8 cellular contexts compared by ENCODE assay signal in genomic region chr6:42781811-42782688, GRCh38. TPM values are rescaled to one million over a fixed set of nuclear protein-coding genes. Genes with fewer than 3 reads are reported as not detected.
DNase-seq lines count a peak whose midpoint lies in the region; ATAC-seq and TF ChIP-seq lines count a peak whose summit lies in the region.

Gene BICRAL, plus strand, starts transcription at chr6:42782052. Its CDS starts 39,971 bp downstream, at chr6:42822023.

- in situ Hi-C loops in transverse colon (cut with MboI; ENCODE audit: low pct_ligation_motif_present in 1 of 4, low pct_unique_long_range_greater_than_20kb in 1 of 4, low sequenced_read_pairs in 3 of 4): no loop called here

- intact Hi-C loops in T-helper 1 cell treated with Interleukin-12 subunit alpha and Interleukin-12 subunit beta and Interleukin-4 antibody, amounts not matched to agents 30 ng/mL and 1 ng/mL, for 36 hours (cut with micrococcal nuclease): loop anchor here (1.0 to 10.0 kb wide), 8 partner anchors 11 to 793 kb away; partner anchors contain the start of genes PEX6, POLH, TBCC and XPO5
- intact Hi-C loops in heart left ventricle (cut with DNase I): loop anchor here (1.0 to 5.0 kb wide), 9 partner anchors 31 to 200 kb away; partner anchors contain the start of genes TBCC (in 8 of the 10), RPL7L1 (in 3 of the 10) and PPP2R5D (in 1 of the 10)
- intact Hi-C loops in transverse colon (cut with DNase I; ENCODE audit: low total_unique reads): loop anchor here (2.0 kb wide), 1 partner anchor 35 kb away; the partner anchor contains the start of gene TBCC

- H3K9me3 ChIP-seq in adipocyte (ENCODE audit: control insufficient read depth, low read length): no peaks in the 10 kb centered on the region
- no peaks in the 10 kb centered on the region for H3K9me3 ChIP-seq in heart left ventricle
- no peaks in the 10 kb centered on the region for H3K9me3 ChIP-seq in transverse colon

- TF ChIP-seq CTCF in heart left ventricle (IDR thresholded peaks at IDR 0.05) (no peak), transverse colon (IDR thresholded peaks at IDR 0.05) (no peak)

- DNase-seq in GM04504 (ENCODE audit: low read depth): peak; percentile 62
- DNase-seq in NCI-H1092 treated with DMSO at 0.1 percent for 48 hours (lab: John Stamatoyannopoulos, UW): peak; percentile 87
- DNase-seq in adipocyte (ENCODE audit: low read depth): peak; percentile 86
- DNase-seq in heart left ventricle: peak; percentile 63 to 78 (median 66)
- DNase-seq in pons (ENCODE audit: low spot score): peak; percentile 76
- peak; percentile 62 for DNase-seq in transverse colon

- ATAC-seq in heart left ventricle (peak in 3 of 4 donors; percentile 22 to 31 (median 29)), HG02840 (IDR thresholded peaks at IDR 0.05; ENCODE audit: low FRiP score, unreplicated experiment) (no peak)

- H3K27me3 ChIP-seq in adipocyte (replicated peaks; ENCODE audit: control insufficient read depth, insufficient read depth, low read length) (no peaks in the 10 kb centered on the region), heart left ventricle (no peaks in the 10 kb centered on the region), transverse colon (no peaks in the 10 kb centered on the region)

- TF ChIP-seq POLR2A in heart left ventricle (IDR thresholded peaks at IDR 0.05): no peak
- TF ChIP-seq POLR2A in transverse colon (IDR thresholded peaks at IDR 0.05): no peak

- H3K4me1 ChIP-seq in adipocyte (ENCODE audit: control insufficient read depth, insufficient read depth, low read length): peaks cover 27% of the 10 kb centered on the region
- peaks cover 2 to 51% (median 24%) of the 10 kb centered on the region in 12 donors for H3K4me1 ChIP-seq in heart left ventricle
- peaks cover 16 to 66% (median 45%) of the 10 kb centered on the region in 4 donors for H3K4me1 ChIP-seq in transverse colon

- H3K9ac ChIP-seq in adipocyte (ENCODE audit: low read length): peak within 1 kb of the TSS; percentile 99

- peak within 1 kb of the TSS; percentile 98 to 100 (median 100) for H3K27ac ChIP-seq in heart left ventricle
- peak within 1 kb of the TSS; percentile 98 to 100 (median 100) for H3K27ac ChIP-seq in transverse colon

- no peak for TF ChIP-seq EP300 in transverse colon (IDR thresholded peaks at IDR 0.05; ENCODE audit: low read depth)

- 0 to 1% (median 1%) methylated on average over 43 to 68 of the region's 70 CpGs for WGBS in heart left ventricle, 4 donors
- 1 to 2% methylated on average over 14 to 47 of the region's 70 CpGs for WGBS in transverse colon (ENCODE audit: low coverage in 1 of 2), 2 donors

- H3K36me3 ChIP-seq in adipocyte (ENCODE audit: control insufficient read depth, insufficient read depth, low read length, severe bottlenecking): no peaks in the 10 kb centered on the region
- no peaks in the 10 kb centered on the region for H3K36me3 ChIP-seq in heart left ventricle
- H3K36me3 ChIP-seq in transverse colon: no peaks in the 10 kb centered on the region

- H3K4me3 ChIP-seq in adipocyte (ENCODE audit: low read length) (peak within 1 kb of the TSS; percentile 99), heart left ventricle (peak within 1 kb of the TSS; percentile 63 to 97 (median 90)), transverse colon (peak within 1 kb of the TSS; percentile 69 to 98 (median 86))

RNA-seq across cellular contexts. Expression of gene BICRAL, which starts in this region (rescaled TPM):
- 25.9 and 26.1 TPM in 2 replicates for total RNA-seq in T-helper 1 cell treated with Interleukin-12 subunit alpha and Interleukin-12 subunit beta and Interleukin-4 antibody, amounts not matched to agents 30 ng/mL and 1 ng/mL, for 36 hours
- 10 to 100 TPM in 8 of 9 donors, 1 to 10 TPM in 1; 9.9 to 17.1 (median 13.3) TPM for total RNA-seq in heart left ventricle
- 1 to 10 TPM; 2.5 to 6.0 TPM for polyA plus RNA-seq in heart left ventricle
- 10 to 100 TPM; 14.7 to 34.8 (median 21.5) TPM for total RNA-seq in transverse colon
